ENCODE assay signal across 1 cellular context in genomic region chr13:99734013-99734693, GRCh38.
TF ChIP-seq lines count a peak whose summit lies in the region.

No MANE protein-coding gene starts in this region.

TF ChIP-seq in H1, 55 proteins besides CTCF, POLR2A, EP300 and RAD21:
- no peak for TF ChIP-seq CBX8 (IDR thresholded peaks at IDR 0.05; ENCODE audit: borderline replicate concordance, low read depth, low read length)
- TF ChIP-seq CHD7 (IDR thresholded peaks at IDR 0.05; ENCODE audit: insufficient replicate concordance, low read length): peak; percentile 29
TF ChIP-seq in H1: peak in this region for 1.
